In the genomic region with DNA sequence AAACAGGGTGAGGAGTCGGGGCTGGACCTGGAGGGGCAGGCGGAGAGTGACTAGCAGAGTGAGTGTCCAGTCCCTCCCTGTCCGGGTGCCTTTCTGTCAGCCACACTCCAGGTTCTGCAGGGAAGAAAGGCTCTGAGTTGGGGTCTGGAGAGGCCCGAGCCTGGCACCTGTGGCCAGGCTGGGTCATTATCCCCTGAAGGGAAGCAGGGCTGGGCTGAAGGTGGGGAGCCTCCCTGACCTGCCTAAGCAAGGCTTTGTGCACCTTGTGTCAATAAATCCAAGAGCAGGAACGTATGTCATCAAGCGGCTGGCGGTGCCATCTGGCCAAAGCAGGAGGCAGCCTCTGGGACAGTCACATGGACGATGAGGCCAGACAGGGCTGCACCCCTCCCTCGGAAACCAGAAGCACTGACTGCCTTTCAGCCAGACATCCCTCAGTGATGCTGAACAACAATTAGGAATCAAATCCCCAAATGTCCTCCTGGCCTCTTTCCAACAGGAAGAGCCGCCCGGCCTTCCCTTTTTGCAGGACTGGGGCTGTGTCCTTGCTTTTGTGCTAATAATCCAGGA, we compare ENCODE assay signal across 15 cellular contexts.
A peak's percentile ranks its signal among the peaks of the same experiment; 100 is the strongest.
DNase-seq lines count a peak whose midpoint lies in the region; ATAC-seq and TF ChIP-seq lines count a peak whose summit lies in the region.
"Had no signal": no experiment of that assay in that cellular context is flagged by ENCODE, and none has a peak within 500 bp of the region (broad histone marks: within the 10 kb centered on the region; RNA-seq: fewer than 3 reads in every experiment).

No MANE protein-coding gene starts in this region.

- no peak overlapping the region for H3K4me3 ChIP-seq in IMR-90 (ENCODE audit: insufficient read depth, low read depth, low read length)
- H3K4me3 ChIP-seq in mucosa of descending colon = no peak overlapping the region
- no peak overlapping the region for H3K4me3 ChIP-seq in naive thymus-derived CD4-positive, alpha-beta T cell (ENCODE audit: low read length)
- H3K4me3 ChIP-seq: cardiac muscle cell, gastrocnemius medialis had no signal

- no peak overlapping the region for H3K4me2 ChIP-seq in IMR-90 (ENCODE audit: low read depth, low read length)

- H3K4me1 ChIP-seq in IMR-90 (ENCODE audit: control insufficient read depth, insufficient read depth, low read length) (peaks cover 14% of the 10 kb centered on the region), mucosa of descending colon (ENCODE audit: low read depth) (peaks cover 40% of the 10 kb centered on the region)
- no peaks in the 10 kb centered on the region for H3K4me1 ChIP-seq in naive thymus-derived CD4-positive, alpha-beta T cell (ENCODE audit: control insufficient read depth in 2 of 2, insufficient read depth in 2 of 2, low read length in 2 of 2)
- H3K4me1 ChIP-seq: gastrocnemius medialis had no signal

- no peak for TF ChIP-seq POLR2A in IMR-90 (IDR thresholded peaks at IDR 0.05; ENCODE audit: low read depth, low read length)

- H3K4ac ChIP-seq in IMR-90 (ENCODE audit: low read depth, low read length) = peak overlapping the region; percentile 64; the same call in 1 of the 2 replicates

- H3K9ac ChIP-seq in IMR-90 (ENCODE audit: low read depth, low read length) = no peak overlapping the region
- H3K9ac ChIP-seq: parathyroid adenoma had no signal

- H3K23ac ChIP-seq in IMR-90 (ENCODE audit: low read depth, low read length) = no peak overlapping the region

- H4K91ac ChIP-seq in IMR-90 (ENCODE audit: insufficient read depth, low read depth, low read length) = no peak overlapping the region

- H3K4me1 Mint-ChIP-seq in WTC11 = peaks cover 40% of the 10 kb centered on the region
- peaks cover 0 to 4% (median 2%) of the 10 kb centered on the region in 7 donors for H3K4me1 Mint-ChIP-seq in naive thymus-derived CD4-positive, alpha-beta T cell
- H3K4me1 Mint-ChIP-seq: activated naive CD4-positive, alpha-beta T cell treated with anti-CD3 and anti-CD28 coated beads, Interleukin-2, amount 10 ng/mL, durations not matched to agents 7 days and 5 days had no signal

- peak overlapping the region; percentile 84; the same call in 1 of the 2 replicates for H2AK5ac ChIP-seq in IMR-90 (ENCODE audit: low read depth, low read length)

- peaks cover 14% of the 10 kb centered on the region for H3K9me1 ChIP-seq in IMR-90 (ENCODE audit: insufficient read depth, low read length)

- no peaks in the 10 kb centered on the region for H3K36me3 Mint-ChIP-seq in WTC11
- no peaks in the 10 kb centered on the region for H3K36me3 Mint-ChIP-seq in naive thymus-derived CD4-positive, alpha-beta T cell
- H3K36me3 Mint-ChIP-seq: activated naive CD4-positive, alpha-beta T cell treated with anti-CD3 and anti-CD28 coated beads, Interleukin-2, amount 10 ng/mL, durations not matched to agents 7 days and 5 days had no signal

- peak overlapping the region; percentile 71; the same call in 1 of the 3 replicates for H2BK15ac ChIP-seq in IMR-90 (ENCODE audit: low read depth, low read length)

- no peak overlapping the region; a peak in 1 of 4 replicates for H4K8ac ChIP-seq in IMR-90 (ENCODE audit: low read depth in 2 of 2, low read length in 2 of 2)

- H3K18ac ChIP-seq in IMR-90 (ENCODE audit: low read depth, low read length) = no peak overlapping the region

- intact Hi-C loops in IMR-90 (cut with micrococcal nuclease) (no loop called here), mucosa of descending colon (cut with DNase I, micrococcal nuclease) (no loop called here)
- intact Hi-C loops in naive thymus-derived CD4-positive, alpha-beta T cell (cut with micrococcal nuclease) = no loop called here

- ATAC-seq in IMR-90 (ENCODE audit: low read depth) (no peak), WTC11 (no peak), mucosa of descending colon (peak; percentile 81), HG02970 (IDR thresholded peaks at IDR 0.05; ENCODE audit: low FRiP score, unreplicated experiment) (no peak), HG03442 (IDR thresholded peaks at IDR 0.05; ENCODE audit: unreplicated experiment) (no peak)
- ATAC-seq in naive thymus-derived CD4-positive, alpha-beta T cell = no peak
- ATAC-seq: gastrocnemius medialis had no signal

- H2AFZ ChIP-seq in IMR-90 (replicated peaks; ENCODE audit: low read length, poor library complexity) = no peak overlapping the region

- H3K27me3 Mint-ChIP-seq in WTC11 (ENCODE audit: low read depth) = peaks cover 31% of the 10 kb centered on the region
- peaks cover 17 to 62% (median 45%) of the 10 kb centered on the region in 5 donors for H3K27me3 Mint-ChIP-seq in naive thymus-derived CD4-positive, alpha-beta T cell

- no peak overlapping the region for H3K27ac Mint-ChIP-seq in WTC11
- H3K27ac Mint-ChIP-seq in naive thymus-derived CD4-positive, alpha-beta T cell = no peak overlapping the region
- H3K27ac Mint-ChIP-seq: activated naive CD4-positive, alpha-beta T cell treated with anti-CD3 and anti-CD28 coated beads, Interleukin-2, amount 10 ng/mL, durations not matched to agents 7 days and 5 days had no signal

- peak overlapping the region; percentile 52; the same call in 1 of the 2 replicates for H2BK120ac ChIP-seq in IMR-90 (ENCODE audit: low read depth, low read length)

- H2BK20ac ChIP-seq in IMR-90 (ENCODE audit: low read depth, low read length) = peak overlapping the region; percentile 35; the same call in 1 of the 2 replicates

- POLR2A ChIA-PET in IMR-90 (lab: Charles Lee; ENCODE audit: unreplicated experiment) = no interaction called here
- POLR2A ChIA-PET in WTC11 (lab: Charles Lee) = interaction anchor here (0.8 kb wide), 1 partner anchor 285 kb away, joined by 6 read pairs; no protein-coding TSS in a partner anchor
- POLR2A ChIA-PET in naive thymus-derived CD4-positive, alpha-beta T cell (lab: Charles Lee) = no interaction called here

- DNase-seq in COLO668 (lab: John Stamatoyannopoulos, UW; ENCODE audit: unreplicated experiment) (peak; percentile 24), IMR-90 (no peak), WTC11 (ENCODE audit: low spot score) (peak; percentile 8), mucosa of descending colon (peak; percentile 80 to 85 (median 85)), SK-N-DZ (ENCODE audit: low spot score) (no peak)
- DNase-seq in naive thymus-derived CD4-positive, alpha-beta T cell = no peak
- DNase-seq: activated naive CD4-positive, alpha-beta T cell treated with anti-CD3 and anti-CD28 coated beads, Interleukin-2, amount 10 ng/mL, durations not matched to agents 7 days and 5 days; gastrocnemius medialis; NCI-H2107; stimulated activated CD4-positive, alpha-beta T cell treated with anti-CD3 and anti-CD28 coated beads, Interleukin-15, amount 100 ng/mL, for 24 hours; T-helper 1 cell had no signal

- H4K20me1 ChIP-seq in IMR-90 (ENCODE audit: insufficient read depth, low read length) = no peaks in the 10 kb centered on the region

- TF ChIP-seq CTCF in IMR-90 (conservative IDR thresholded peaks at IDR 0.05; ENCODE audit: low read depth, low read length) (no peak), WTC11 (IDR thresholded peaks at IDR 0.05) (no peak), mucosa of descending colon (IDR thresholded peaks at IDR 0.05) (no peak)

- H3K9me3 ChIP-seq in IMR-90 (ENCODE audit: control insufficient read depth, insufficient read depth, low read length) (peaks cover under 1% of the 10 kb centered on the region; the same call in 1 of the 2 replicates), mucosa of descending colon (no peaks in the 10 kb centered on the region)
- no peaks in the 10 kb centered on the region for H3K9me3 ChIP-seq in naive thymus-derived CD4-positive, alpha-beta T cell (ENCODE audit: control insufficient read depth in 2 of 3, low read length in 3 of 3)
- H3K9me3 ChIP-seq: gastrocnemius medialis had no signal

- peaks cover 7% of the 10 kb centered on the region for H3K9me3 Mint-ChIP-seq in WTC11
- peaks cover 0 to 2% (median 0%) of the 10 kb centered on the region in 11 donors for H3K9me3 Mint-ChIP-seq in naive thymus-derived CD4-positive, alpha-beta T cell
- H3K9me3 Mint-ChIP-seq: activated naive CD4-positive, alpha-beta T cell treated with anti-CD3 and anti-CD28 coated beads, Interleukin-2, amount 10 ng/mL, durations not matched to agents 7 days and 5 days had no signal

- 80% methylated on average over 5 of the region's 11 CpGs; no CpG with 5 or more reads in 1 of the 2 experiments for WGBS in IMR-90 (ENCODE audit: extremely low coverage in 2 of 2, insufficient read length in 1 of 2), 2 experiments

- in situ Hi-C loops in IMR-90 (cut with MboI; ENCODE audit: low sequenced_read_pairs) = loop anchor here (5.0 kb wide), 1 partner anchor 206 kb away; no protein-coding TSS in a partner anchor

- H3K79me1 ChIP-seq in IMR-90 (ENCODE audit: low read depth in 1 of 2, low read length in 2 of 2) = no peaks in the 10 kb centered on the region

- no peak overlapping the region for H2AK9ac ChIP-seq in IMR-90 (replicated peaks; ENCODE audit: low read depth, low read length, poor library complexity)

- CTCF ChIA-PET in IMR-90 (lab: Yijun Ruan, JAX) (no interaction called here), WTC11 (lab: Charles Lee) (interaction anchor here (0.6 to 2.8 kb wide), 48 partner anchors 10 to 507 kb away, joined by 3 to 74 read pairs (median 4); partner anchors contain the start of gene LTO1)
- CTCF ChIA-PET in naive thymus-derived CD4-positive, alpha-beta T cell (lab: Charles Lee) = no interaction called here

- no TSS peak for BruUV-seq in IMR-90 (replicated peaks; lab: Mats Ljungman, UMichigan)

- H3K27ac ChIP-seq in IMR-90 (ENCODE audit: insufficient read depth, low read length) = no peak overlapping the region
- H3K27ac ChIP-seq in naive thymus-derived CD4-positive, alpha-beta T cell (ENCODE audit: low read depth, low read length) = no peak overlapping the region
- H3K27ac ChIP-seq: cardiac muscle cell, gastrocnemius medialis, parathyroid adenoma had no signal

- dilution Hi-C loops in IMR-90 (cut with HindIII; ENCODE audit: low sequenced_read_pairs, unreplicated experiment) = no loop called here

- no peak overlapping the region for H4K5ac ChIP-seq in IMR-90 (ENCODE audit: low read depth, low read length)

- H3K27me3 ChIP-seq in IMR-90 (ENCODE audit: control insufficient read depth, insufficient read depth, low read length) = peaks cover 7% of the 10 kb centered on the region; the same call in 1 of the 2 replicates
- no peaks in the 10 kb centered on the region for H3K27me3 ChIP-seq in naive thymus-derived CD4-positive, alpha-beta T cell (ENCODE audit: control insufficient read depth in 2 of 2, insufficient read depth in 2 of 2, low read length in 2 of 2)

- H3K36me3 ChIP-seq in IMR-90 (ENCODE audit: control insufficient read depth, insufficient read depth, low read length) (no peaks in the 10 kb centered on the region), mucosa of descending colon (ENCODE audit: low read depth) (no peaks in the 10 kb centered on the region)
- no peaks in the 10 kb centered on the region for H3K36me3 ChIP-seq in naive thymus-derived CD4-positive, alpha-beta T cell (ENCODE audit: control insufficient read depth in 2 of 3, insufficient read depth in 3 of 3, low read length in 3 of 3)
- H3K36me3 ChIP-seq: cardiac muscle cell, gastrocnemius medialis had no signal

- no peak overlapping the region for H3K14ac ChIP-seq in IMR-90 (replicated peaks; ENCODE audit: low read depth, low read length)

- H2BK5ac ChIP-seq in IMR-90 (ENCODE audit: low read depth, low read length, poor library complexity, severe bottlenecking) = no peak overlapping the region

- no peak for TF ChIP-seq RAD21 in IMR-90 (IDR thresholded peaks at IDR 0.05; ENCODE audit: low read length)

- peak overlapping the region; percentile 9; the same call in 1 of the 2 replicates for H3K4me3 Mint-ChIP-seq in WTC11
- no peak overlapping the region for H3K4me3 Mint-ChIP-seq in naive thymus-derived CD4-positive, alpha-beta T cell
- H3K4me3 Mint-ChIP-seq: activated naive CD4-positive, alpha-beta T cell treated with anti-CD3 and anti-CD28 coated beads, Interleukin-2, amount 10 ng/mL, durations not matched to agents 7 days and 5 days had no signal

- H3K56ac ChIP-seq in IMR-90 (ENCODE audit: extremely low read depth, insufficient read depth, low read length) = no peak overlapping the region

Comparison
In these comparisons a context has a peak if more than half of its experiments do, and no peak if none do; other contexts are left out.
1. DNase-seq: peak in COLO668 (single experiment), WTC11 (single experiment) and mucosa of descending colon (3 of 3); none in IMR-90 (single experiment), SK-N-DZ (single experiment) and naive thymus-derived CD4-positive, alpha-beta T cell (0 of 9).